Comparison of ENCODE assay signal across 27 cellular contexts in the genomic region with DNA sequence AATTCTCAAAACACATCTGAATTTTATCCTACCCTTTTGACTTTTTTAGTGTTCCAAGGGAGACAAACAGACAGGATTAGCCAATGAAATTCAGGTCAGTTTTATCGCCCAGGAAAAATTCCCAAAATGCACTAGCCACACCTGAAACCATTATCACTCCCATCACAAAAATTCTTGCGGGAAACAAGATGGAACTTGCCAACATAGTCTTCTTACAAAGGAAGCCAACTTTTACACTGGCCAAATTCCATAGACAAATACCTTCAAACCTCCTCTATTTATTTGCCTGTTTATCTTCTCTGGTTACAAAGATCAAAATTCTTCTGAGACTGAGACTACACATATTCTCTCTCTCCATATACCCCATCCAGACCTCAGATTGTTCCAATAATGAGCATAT. TPM values are rescaled to one million over a fixed set of nuclear protein-coding genes. Genes with fewer than 3 reads are reported as not detected.
A peak's percentile ranks its signal among the peaks of the same experiment; 100 is the strongest.
DNase-seq lines count a peak whose midpoint lies in the region; ATAC-seq, FAIRE-seq and TF ChIP-seq lines count a peak whose summit lies in the region.
"Had no signal": no experiment of that assay in that cellular context is flagged by ENCODE, and none has a peak within 500 bp of the region (broad histone marks: within the 10 kb centered on the region; RNA-seq: fewer than 3 reads in every experiment).

No MANE protein-coding gene starts in this region.

- intact Hi-C loops in right lobe of liver (cut with DNase I) (no loop called here), HepG2 (cut with micrococcal nuclease; ENCODE audit: unreplicated experiment) (no loop called here)

- H3K4me2 ChIP-seq in HepG2 (ENCODE audit: low read depth, low read length) = no peak overlapping the region

- CTCF ChIA-PET in HepG2 (lab: Yijun Ruan, JAX; ENCODE audit: low intra/inter-chr PET ratio, low total read pairs) = no interaction called here

- no peaks in the 10 kb centered on the region for H4K20me1 ChIP-seq in HepG2 (ENCODE audit: insufficient read depth, low read length)

- H2AFZ ChIP-seq in HepG2 (ENCODE audit: low read length) = no peak overlapping the region

- FAIRE-seq in HepG2 (lab: Jason Lieb, UNC) = no peak
- FAIRE-seq: colon had no signal

- TF ChIP-seq POLR2A in right lobe of liver (IDR thresholded peaks at IDR 0.05) (no peak), HepG2 (IDR thresholded peaks at IDR 0.05; ENCODE audit: insufficient read depth in 1 of 2, low read depth in 2 of 2, low read length in 2 of 2) (no peak)

- no peak for TF ChIP-seq RAD21 in HepG2 (CRISPR knock-in tag; IDR thresholded peaks at IDR 0.05)

- H3K36me3 ChIP-seq in right lobe of liver = peaks cover 0 to 2% (median 0%) of the 10 kb centered on the region in 4 donors
- H3K36me3 ChIP-seq in HepG2 (replicated peaks in 1 of 2; ENCODE audit: control insufficient read depth in 1 of 2, insufficient read depth in 2 of 2, low read length in 2 of 2) = peaks cover 6 to 15% of the 10 kb centered on the region in 2 experiments; a peak in 4 of 5 replicates
- H3K36me3 ChIP-seq: neutrophil, sigmoid colon, upper lobe of left lung had no signal

- no peak overlapping the region for H3K27ac ChIP-seq in right lobe of liver
- no peak overlapping the region for H3K27ac ChIP-seq in HepG2 (ENCODE audit: extremely low read length, insufficient read depth, low read length)
- H3K27ac ChIP-seq: 22Rv1, neutrophil, sigmoid colon, upper lobe of left lung had no signal

- 22% methylated on average over 2 of the region's 2 CpGs for WGBS in right lobe of liver (ENCODE audit: insufficient coverage, low coverage, low lambda C conversion rate, missing lambda C conversion rate)
- 98% methylated on average over 2 of the region's 2 CpGs for WGBS in HepG2 (ENCODE audit: low lambda C conversion rate)

- no peaks in the 10 kb centered on the region for H3K9me3 Mint-ChIP-seq in mesothelial cell of epicardium
- no peaks in the 10 kb centered on the region for H3K9me3 Mint-ChIP-seq in stimulated activated memory B cell treated with anti-CD40 and anti-IgM and Interleukin-4, amounts not matched to agents 10 μg/mL and 1 μg/mL and 100 μg/mL, for 72 hours
- H3K9me3 Mint-ChIP-seq: activated naive CD4-positive, alpha-beta T cell treated with anti-CD3 and anti-CD28 coated beads for 36 hours; stimulated activated effector memory CD8-positive, alpha-beta T cell treated with anti-CD3 and anti-CD28 coated beads, Interleukin-12 subunit alpha, Interleukin-12 subunit beta, amount 100 ng/mL, for 72 hours had no signal

- peak in 3 of 4 donors; percentile 28 to 45 (median 36) for ATAC-seq in right lobe of liver
- no peak for ATAC-seq in HepG2
- no peak for ATAC-seq in stimulated activated memory B cell treated with anti-CD40 and anti-IgM and Interleukin-4, amounts not matched to agents 10 μg/mL and 1 μg/mL and 100 μg/mL, for 72 hours
- ATAC-seq: Right ventricle myocardium inferior; stimulated activated effector memory CD8-positive, alpha-beta T cell treated with anti-CD3 and anti-CD28 coated beads, Interleukin-12 subunit alpha, Interleukin-12 subunit beta, amount 100 ng/mL, for 72 hours had no signal

- no peak for TF ChIP-seq CTCF in right lobe of liver (IDR thresholded peaks at IDR 0.05)
- TF ChIP-seq CTCF in HepG2 (CRISPR knock-in tag; IDR thresholded peaks at IDR 0.05) = no peak
- no peak for TF ChIP-seq CTCF in astrocyte of the spinal cord (IDR thresholded peaks at IDR 0.05; ENCODE audit: low read depth, low read length)
- TF ChIP-seq CTCF in mesothelial cell of epicardium (IDR thresholded peaks at IDR 0.05; ENCODE audit: unreplicated experiment) = no peak

- H3K9me3 ChIP-seq in right lobe of liver (no peaks in the 10 kb centered on the region), HepG2 (ENCODE audit: low read length) (no peaks in the 10 kb centered on the region)
- H3K9me3 ChIP-seq: neutrophil, sigmoid colon, upper lobe of left lung had no signal

- no TSS peak for BruUV-seq in HepG2 (replicated peaks; lab: Mats Ljungman, UMichigan)

- H3K4me1 Mint-ChIP-seq in mesothelial cell of epicardium = peaks cover 41% of the 10 kb centered on the region
- no peaks in the 10 kb centered on the region for H3K4me1 Mint-ChIP-seq in stimulated activated memory B cell treated with anti-CD40 and anti-IgM and Interleukin-4, amounts not matched to agents 10 μg/mL and 1 μg/mL and 100 μg/mL, for 72 hours
- H3K4me1 Mint-ChIP-seq: stimulated activated effector memory CD8-positive, alpha-beta T cell treated with anti-CD3 and anti-CD28 coated beads, Interleukin-12 subunit alpha, Interleukin-12 subunit beta, amount 100 ng/mL, for 72 hours had no signal

- H3K9ac ChIP-seq in HepG2 (ENCODE audit: insufficient read depth, low read depth, low read length) = no peak overlapping the region

- in situ Hi-C loops in HepG2 (cut with HindIII; ENCODE audit: extremely low pct_ligation_motif_present, low pct_unique_long_range_greater_than_20kb) (no loop called here), astrocyte of the spinal cord (cut with HindIII; ENCODE audit: low sequenced_read_pairs) (no loop called here)

- H3K4me1 ChIP-seq in right lobe of liver = peaks cover 0 to 7% (median 0%) of the 10 kb centered on the region in 4 donors
- peaks cover 8% of the 10 kb centered on the region for H3K4me1 ChIP-seq in HepG2 (ENCODE audit: insufficient read depth, low read length)

- peak overlapping the region; percentile 5 for H3K27ac Mint-ChIP-seq in mesothelial cell of epicardium
- no peak overlapping the region for H3K27ac Mint-ChIP-seq in stimulated activated memory B cell treated with anti-CD40 and anti-IgM and Interleukin-4, amounts not matched to agents 10 μg/mL and 1 μg/mL and 100 μg/mL, for 72 hours
- H3K27ac Mint-ChIP-seq: activated naive CD4-positive, alpha-beta T cell treated with anti-CD3 and anti-CD28 coated beads for 36 hours; stimulated activated effector memory CD8-positive, alpha-beta T cell treated with anti-CD3 and anti-CD28 coated beads, Interleukin-12 subunit alpha, Interleukin-12 subunit beta, amount 100 ng/mL, for 72 hours had no signal

- TF ChIP-seq EP300 in HepG2 (IDR thresholded peaks at IDR 0.05; ENCODE audit: low read depth in 2 of 2, low read length in 2 of 2) (no peak), HepG2 (CRISPR knock-in tag; IDR thresholded peaks at IDR 0.05; ENCODE audit: borderline replicate concordance) (no peak)

- no peak overlapping the region for H3K4me3 ChIP-seq in right lobe of liver
- H3K4me3 ChIP-seq in HepG2 (replicated peaks in 1 of 3; ENCODE audit: insufficient read depth in 1 of 3, low read depth in 2 of 3, low read length in 3 of 3) = no peak overlapping the region
- H3K4me3 ChIP-seq in astrocyte of the spinal cord (ENCODE audit: low read depth, low read length) = no peak overlapping the region
- H3K4me3 ChIP-seq: sigmoid colon, upper lobe of left lung had no signal

- no peak overlapping the region for H3K4me3 Mint-ChIP-seq in mesothelial cell of epicardium
- no peak overlapping the region for H3K4me3 Mint-ChIP-seq in stimulated activated memory B cell treated with anti-CD40 and anti-IgM and Interleukin-4, amounts not matched to agents 10 μg/mL and 1 μg/mL and 100 μg/mL, for 72 hours
- H3K4me3 Mint-ChIP-seq: activated naive CD4-positive, alpha-beta T cell treated with anti-CD3 and anti-CD28 coated beads for 36 hours; stimulated activated effector memory CD8-positive, alpha-beta T cell treated with anti-CD3 and anti-CD28 coated beads, Interleukin-12 subunit alpha, Interleukin-12 subunit beta, amount 100 ng/mL, for 72 hours had no signal

- DNase-seq in right lobe of liver (no peak), HepG2 (ENCODE audit: low spot score) (no peak), astrocyte of the spinal cord (ENCODE audit: low read depth, low spot score) (peak; percentile 19), mesothelial cell of epicardium (ENCODE audit: low spot score in 2 of 2, unreplicated experiment in 2 of 2) (no peak), NCI-H2171 (lab: John Stamatoyannopoulos, UW) (no peak), inferior parietal cortex (ENCODE audit: extremely low spot score) (no peak)
- DNase-seq in stimulated activated CD4-positive, alpha-beta T cell treated with anti-CD3 and anti-CD28 coated beads, Interleukin-4, amount 100 ng/mL, for 1 hour = no peak
- DNase-seq: activated naive CD4-positive, alpha-beta T cell treated with anti-CD3 and anti-CD28 coated beads for 36 hours; activated T-cell treated with anti-CD3 and anti-CD28 coated beads, Interleukin-2, amount 50 U/mL, for 48 hours; effector memory CD4-positive, alpha-beta T cell; erythroblast; GDM1; kidney; NCI-H187 treated with DMSO at 0.1 percent for 48 hours; NCI-H526; OCI-M1; posterior cingulate gyrus; sigmoid colon; stimulated activated CD4-positive, alpha-beta T cell treated with anti-CD3 and anti-CD28 coated beads, Interleukin-15, amount 100 ng/mL, for 24 hours; T-helper 2 cell; upper lobe of left lung had no signal

- H3K27me3 Mint-ChIP-seq in mesothelial cell of epicardium (ENCODE audit: low read depth) = no peaks in the 10 kb centered on the region
- peaks cover 42% of the 10 kb centered on the region for H3K27me3 Mint-ChIP-seq in stimulated activated memory B cell treated with anti-CD40 and anti-IgM and Interleukin-4, amounts not matched to agents 10 μg/mL and 1 μg/mL and 100 μg/mL, for 72 hours

- no peaks in the 10 kb centered on the region for H3K27me3 ChIP-seq in right lobe of liver
- H3K27me3 ChIP-seq in HepG2 (ENCODE audit: control insufficient read depth in 1 of 2, insufficient read depth in 2 of 2, low read length in 2 of 2) = no peaks in the 10 kb centered on the region
- H3K27me3 ChIP-seq: neutrophil, sigmoid colon, upper lobe of left lung had no signal

- POLR2A ChIA-PET in HepG2 (lab: Yijun Ruan, JAX) = no interaction called here

- no peaks in the 10 kb centered on the region for H3K79me2 ChIP-seq in HepG2 (ENCODE audit: insufficient read depth, low read length)

- H3K36me3 Mint-ChIP-seq in mesothelial cell of epicardium = peaks cover under 1% of the 10 kb centered on the region
- no peaks in the 10 kb centered on the region for H3K36me3 Mint-ChIP-seq in stimulated activated memory B cell treated with anti-CD40 and anti-IgM and Interleukin-4, amounts not matched to agents 10 μg/mL and 1 μg/mL and 100 μg/mL, for 72 hours
- H3K36me3 Mint-ChIP-seq: stimulated activated effector memory CD8-positive, alpha-beta T cell treated with anti-CD3 and anti-CD28 coated beads, Interleukin-12 subunit alpha, Interleukin-12 subunit beta, amount 100 ng/mL, for 72 hours had no signal

RNA-seq across cellular contexts. Expression of a gene that starts 30.1 kb away (rescaled TPM):
- total RNA-seq in right lobe of liver (10 to 100 TPM; 32.9 to 45.2 (median 37.2) TPM), HepG2 (2016; rRNA removed; fragmentation: Illumina TruSeq; extraction: Trizol) (23.3 and 31.5 TPM in 2 replicates), mesothelial cell of epicardium (21.1 to 22.8 TPM (median 22.3 TPM) in 3 replicates)
- total RNA-seq in HepG2 (2016; cell fraction: cytosol; rRNA removed; fragmentation: Illumina TruSeq; extraction: Trizol; ENCODE audit: low read depth) = 6.7 and 9.1 TPM in 2 replicates
- total RNA-seq in HepG2 (2016; cell fraction: insoluble cytoplasmic fraction; rRNA removed; fragmentation: Illumina TruSeq; extraction: Trizol) = 22.2 and 30.9 TPM in 2 replicates
- 13.5 and 13.7 TPM in 2 replicates for total RNA-seq in HepG2 (2016; cell fraction: membrane; rRNA removed; fragmentation: Illumina TruSeq; extraction: Trizol)
- total RNA-seq in HepG2 (2016; cell fraction: nucleus; rRNA removed; fragmentation: Illumina TruSeq; extraction: Trizol) = 41.6 and 49.0 TPM in 2 replicates
- polyA plus RNA-seq in HepG2 (2011; rRNA removed) = 20.4 and 21.8 TPM in 2 replicates
- polyA plus RNA-seq in HepG2 (2011; cell fraction: cytosol; rRNA removed) = 12.9 and 19.5 TPM in 2 replicates
- polyA plus RNA-seq in HepG2 (2011; cell fraction: nucleus; rRNA removed) = 10.0 and 10.1 TPM in 2 replicates
- 29.8 and 37.6 TPM in 2 replicates for polyA plus RNA-seq in HepG2 (2012)
- 1.00 and 1.2 TPM in 2 replicates for polyA plus RNA-seq in HepG2 (2016; cell fraction: cytosol; fragmentation: Illumina TruSeq; extraction: Trizol; ENCODE audit: low read depth)
- polyA plus RNA-seq in HepG2 (2016; cell fraction: insoluble cytoplasmic fraction; fragmentation: Illumina TruSeq; extraction: Trizol; ENCODE audit: low read depth) = 12.2 TPM in 2 replicates
- 2.8 and 2.9 TPM in 2 replicates for polyA plus RNA-seq in HepG2 (2016; cell fraction: membrane; fragmentation: Illumina TruSeq; extraction: Trizol; ENCODE audit: low read depth)
- polyA plus RNA-seq in HepG2 (2016; cell fraction: nucleus; fragmentation: Illumina TruSeq; extraction: Trizol; ENCODE audit: insufficient read depth, low read depth) = 21.5 and 22.5 TPM in 2 replicates
- 90.9 and 232 TPM in 2 replicates for polyA minus RNA-seq in HepG2 (2011; rRNA and poly(A)+ RNA removed; ENCODE audit: low replicate concordance)
- 55.1 and 63.9 TPM in 2 replicates for polyA minus RNA-seq in HepG2 (2011; cell fraction: cytosol; rRNA and poly(A)+ RNA removed)
- polyA minus RNA-seq in HepG2 (2011; cell fraction: nucleus; rRNA and poly(A)+ RNA removed) = 75.3 and 92.4 TPM in 2 replicates

Comparison
In these comparisons a context has a peak if more than half of its experiments do, and no peak if none do; other contexts are left out.
1. ATAC-seq: peak in right lobe of liver (3 of 4); none in HepG2 (single experiment) and stimulated activated memory B cell treated with anti-CD40 and anti-IgM and Interleukin-4, amounts not matched to agents 10 μg/mL and 1 μg/mL and 100 μg/mL, for 72 hours (single experiment).